In the genomic region with DNA sequence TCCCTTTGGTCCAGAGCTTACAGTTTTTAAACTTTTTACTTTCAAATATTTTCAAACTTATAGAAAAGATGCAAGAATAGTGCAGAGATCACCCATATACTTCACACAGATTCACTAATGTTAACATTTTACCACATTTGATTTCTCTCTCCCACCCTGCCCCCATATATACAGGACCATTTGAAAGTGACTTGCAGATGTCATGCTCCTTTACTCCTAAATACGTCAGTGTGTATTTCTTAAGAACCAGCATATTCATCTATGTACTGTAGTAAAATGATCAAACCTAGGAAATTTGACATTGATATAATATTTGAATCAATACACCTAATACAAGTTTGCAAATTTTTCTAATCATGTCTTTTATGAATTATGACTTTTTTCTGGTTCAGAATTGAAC, we compare ENCODE assay signal across 19 cellular contexts.
A peak's percentile ranks its signal among the peaks of the same experiment; 100 is the strongest.
DNase-seq lines count a peak whose midpoint lies in the region; ATAC-seq, FAIRE-seq and TF ChIP-seq lines count a peak whose summit lies in the region.
"Had no signal": no experiment of that assay in that cellular context is flagged by ENCODE, and none has a peak within 500 bp of the region (broad histone marks: within the 10 kb centered on the region; RNA-seq: fewer than 3 reads in every experiment).

No MANE protein-coding gene starts in this region.

- no peaks in the 10 kb centered on the region for H3K27me3 ChIP-seq in GM12878 (replicated peaks in 1 of 2; ENCODE audit: control insufficient read depth in 2 of 2, insufficient read depth in 2 of 2, low read length in 1 of 2)
- H3K27me3 ChIP-seq: BLaER1 treated with 17β-estradiol and CSF1 and Interleukin-3, amounts not matched to agents 10 nM and 100 nM had no signal

- H4K20me1 ChIP-seq in GM12878 (ENCODE audit: control insufficient read depth, insufficient read depth) = no peaks in the 10 kb centered on the region
- H4K20me1 ChIP-seq: BLaER1 treated with 17β-estradiol and CSF1 and Interleukin-3, amounts not matched to agents 10 nM and 100 nM had no signal

- no peak overlapping the region; the same call in 1 of the 2 replicates for H3K4me2 ChIP-seq in GM12878 (ENCODE audit: control insufficient read depth, insufficient read depth)
- H3K4me2 ChIP-seq: GM23338 had no signal

- BruUV-seq in GM12878 (replicated peaks; lab: Mats Ljungman, UMichigan) = no TSS peak

- H2AFZ ChIP-seq in GM12878 (ENCODE audit: control insufficient read depth, low read depth, low read length) = no peak overlapping the region
- H2AFZ ChIP-seq: GM23338 had no signal

- ATAC-seq in natural killer cell treated with Interleukin-12 subunit alpha and Interleukin-12 subunit beta and Interleukin-15 and Interleukin-18, amount 100 ng/mL, for 72 hours = no peak
- ATAC-seq in natural killer cell (no peak), GM12878 (peak; percentile 5; the same call in 1 of the 3 replicates), GM21576 (IDR thresholded peaks at IDR 0.05; ENCODE audit: unreplicated experiment) (no peak)
- ATAC-seq: CD8-positive, alpha-beta T cell; GM23338 had no signal

- no peaks in the 10 kb centered on the region for H3K9me3 Mint-ChIP-seq in natural killer cell treated with Interleukin-12 subunit alpha and Interleukin-12 subunit beta and Interleukin-15 and Interleukin-18, amount 100 ng/mL, for 72 hours
- H3K9me3 Mint-ChIP-seq in natural killer cell (no peaks in the 10 kb centered on the region), IgD-negative memory B cell (no peaks in the 10 kb centered on the region)
- H3K9me3 Mint-ChIP-seq: CD8-positive, alpha-beta T cell; GM23338 had no signal

- no peaks in the 10 kb centered on the region for H3K36me3 Mint-ChIP-seq in natural killer cell treated with Interleukin-12 subunit alpha and Interleukin-12 subunit beta and Interleukin-15 and Interleukin-18, amount 100 ng/mL, for 72 hours
- no peaks in the 10 kb centered on the region for H3K36me3 Mint-ChIP-seq in natural killer cell
- no peaks in the 10 kb centered on the region for H3K36me3 Mint-ChIP-seq in IgD-negative memory B cell

- peaks cover 60% of the 10 kb centered on the region for H3K4me1 ChIP-seq in GM12878 (ENCODE audit: control insufficient read depth, insufficient read depth, low read length)

- peak overlapping the region; percentile 31 to 42 for H3K27ac Mint-ChIP-seq in natural killer cell treated with Interleukin-12 subunit alpha and Interleukin-12 subunit beta and Interleukin-15 and Interleukin-18, amount 100 ng/mL, for 72 hours
- no peak overlapping the region for H3K27ac Mint-ChIP-seq in natural killer cell
- peak overlapping the region; percentile 1 to 69 (median 32) for H3K27ac Mint-ChIP-seq in IgD-negative memory B cell
- H3K27ac Mint-ChIP-seq: CD8-positive, alpha-beta T cell; GM23338 had no signal

- intact Hi-C loops in natural killer cell (cut with micrococcal nuclease) = no loop called here
- intact Hi-C loops in GM12878 (cut with micrococcal nuclease; ENCODE audit: unreplicated experiment) = no loop called here

- no peak for TF ChIP-seq POLR2A in GM12878 (IDR thresholded peaks at IDR 0.05; ENCODE audit: low read depth, low read length)

- in situ Hi-C loops in GM12878 (cut with MboI) = loop anchor here (5.0 to 25.0 kb wide), 2 partner anchors 102 to 1842 kb away; partner anchors contain the start of genes CHD1 and RIOK2

- 21% methylated on average over 1 of the region's 1 CpG for WGBS in GM12878 (ENCODE audit: insufficient coverage, insufficient replicate concordance, low lambda C conversion rate, missing lambda C conversion rate)

- no peaks in the 10 kb centered on the region for H3K9me3 ChIP-seq in GM12878 (replicated peaks; ENCODE audit: control insufficient read depth, insufficient read depth, low read length)
- H3K9me3 ChIP-seq: BLaER1 treated with 17β-estradiol and CSF1 and Interleukin-3, amounts not matched to agents 10 nM and 100 nM had no signal

- TF ChIP-seq CTCF in natural killer cell (IDR thresholded peaks at IDR 0.05) = no peak
- no peak for TF ChIP-seq CTCF in GM12878 (IDR thresholded peaks at IDR 0.05 in 2 of 3, conservative IDR thresholded peaks at IDR 0.05 in 1 of 3; ENCODE audit: control insufficient read depth in 2 of 3, extremely low read depth in 1 of 3, insufficient read depth in 1 of 3, low read depth in 3 of 3, low read length in 3 of 3)

- SMC1A ChIA-PET in GM12878 (lab: Charles Lee; ENCODE audit: uncharacterized antibody, unreplicated experiment) = interaction anchor here (0.6 to 5.5 kb wide), 12 partner anchors 23 to 130 kb away, joined by 3 to 41 read pairs (median 5); partner anchors contain the start of gene CHD1

- no peaks in the 10 kb centered on the region for H3K27me3 Mint-ChIP-seq in natural killer cell treated with Interleukin-12 subunit alpha and Interleukin-12 subunit beta and Interleukin-15 and Interleukin-18, amount 100 ng/mL, for 72 hours
- H3K27me3 Mint-ChIP-seq in natural killer cell (ENCODE audit: low read depth in 2 of 2) (no peaks in the 10 kb centered on the region), IgD-negative memory B cell (peaks cover 4% of the 10 kb centered on the region)
- H3K27me3 Mint-ChIP-seq: B cell had no signal

- RAD21 ChIA-PET in GM12878 (lab: Charles Lee; ENCODE audit: unreplicated experiment) = interaction anchor here (0.9 to 2.3 kb wide), 6 partner anchors 95 to 1798 kb away, joined by 3 to 8 read pairs (median 4); no protein-coding TSS in a partner anchor

- no peak overlapping the region for H3K9ac ChIP-seq in GM12878 (ENCODE audit: control insufficient read depth, insufficient read depth, low read length)
- H3K9ac ChIP-seq: BLaER1 treated with 17β-estradiol and CSF1 and Interleukin-3, amounts not matched to agents 10 nM and 100 nM had no signal

- H3K4me3 ChIP-seq in GM12878 = no peak overlapping the region
- H3K4me3 ChIP-seq: BLaER1 treated with 17β-estradiol and CSF1 and Interleukin-3, amounts not matched to agents 10 nM and 100 nM; GM23338 had no signal

- no peaks in the 10 kb centered on the region for H3K36me3 ChIP-seq in GM12878 (ENCODE audit: control insufficient read depth in 2 of 2, insufficient read depth in 2 of 2, low read length in 1 of 2)
- H3K36me3 ChIP-seq: BLaER1 treated with 17β-estradiol and CSF1 and Interleukin-3, amounts not matched to agents 10 nM and 100 nM had no signal

- no peak overlapping the region for H3K4me3 Mint-ChIP-seq in natural killer cell treated with Interleukin-12 subunit alpha and Interleukin-12 subunit beta and Interleukin-15 and Interleukin-18, amount 100 ng/mL, for 72 hours
- H3K4me3 Mint-ChIP-seq in natural killer cell (no peak overlapping the region), IgD-negative memory B cell (peak overlapping the region in 2 of 4 donors; percentile 18 to 57)
- H3K4me3 Mint-ChIP-seq: CD8-positive, alpha-beta T cell; GM23338 had no signal

- no peak for TF ChIP-seq RAD21 in GM12878 (IDR thresholded peaks at IDR 0.05; ENCODE audit: insufficient read depth, low read depth, low read length)

- H3K4me1 Mint-ChIP-seq in natural killer cell treated with Interleukin-12 subunit alpha and Interleukin-12 subunit beta and Interleukin-15 and Interleukin-18, amount 100 ng/mL, for 72 hours (ENCODE audit: low read depth in 2 of 2) = peaks cover 32 to 55% of the 10 kb centered on the region in 2 donors
- peaks cover 16 to 22% of the 10 kb centered on the region in 2 donors for H3K4me1 Mint-ChIP-seq in natural killer cell
- peaks cover 63 to 79% (median 68%) of the 10 kb centered on the region in 3 donors for H3K4me1 Mint-ChIP-seq in IgD-negative memory B cell

- H3K27ac ChIP-seq in GM12878 (ENCODE audit: control insufficient read depth, insufficient read depth) = peak overlapping the region; percentile 74; the same call in 1 of the 2 replicates
- H3K27ac ChIP-seq: HL-60 had no signal

- POLR2A ChIA-PET in GM12878 (lab: Charles Lee) = interaction anchor here (0.8 to 1.3 kb wide), 3 partner anchors 9 to 125 kb away, joined by 3 read pairs; no protein-coding TSS in a partner anchor

- CTCF ChIA-PET in GM12878 (lab: Yijun Ruan, JAX) = interaction anchor here (0.9 to 3.8 kb wide), 9 partner anchors 10 to 125 kb away, joined by 3 to 20 read pairs (median 4); no protein-coding TSS in a partner anchor

- TF ChIP-seq EP300 in GM12878 (IDR thresholded peaks at IDR 0.05; ENCODE audit: borderline replicate concordance in 1 of 2, control insufficient read depth in 1 of 2, low read depth in 2 of 2, low read length in 2 of 2) = no peak

- H3K79me2 ChIP-seq in GM12878 (ENCODE audit: control insufficient read depth, insufficient read depth, low read length) = no peaks in the 10 kb centered on the region

- no peak for DNase-seq in natural killer cell treated with Interleukin-12 subunit alpha and Interleukin-12 subunit beta and Interleukin-15 and Interleukin-18, amount 100 ng/mL, for 72 hours (ENCODE audit: low spot score)
- DNase-seq in natural killer cell (no peak), GM12878 (ENCODE audit: low read depth, low spot score) (no peak), superior temporal gyrus (ENCODE audit: extremely low spot score) (peak; percentile 3), NCI-H510A treated with DMSO at 0.1 percent for 48 hours (lab: John Stamatoyannopoulos, UW) (no peak)
- no peak for DNase-seq in activated effector memory CD4-positive, alpha-beta T cell treated with Interleukin-2 at 50 U/mL for 16 hours
- DNase-seq: CD8-positive, alpha-beta T cell; DMS 273 treated with DMSO at 0.1 percent for 48 hours; HCEC 1CT; IMR-90; KBM-7 had no signal

- no peak for FAIRE-seq in GM12878 (lab: Jason Lieb, UNC)
- FAIRE-seq: G401.6, H54 had no signal

TF ChIP-seq in GM12878, 131 proteins besides CTCF, POLR2A, EP300 and RAD21:
- TF ChIP-seq ETV6 (conservative IDR thresholded peaks at IDR 0.05 in 1 of 2, IDR thresholded peaks at IDR 0.05 in 1 of 2; ENCODE audit: borderline replicate concordance in 1 of 2, low read depth in 1 of 2) (peak in 1 of 2 experiments; percentile 40; a peak in 1 of 4 replicates), PAX5 (IDR thresholded peaks at IDR 0.05; ENCODE audit: borderline replicate concordance, low read depth, low read length) (peak; percentile 40; the same call in 1 of the 2 replicates), NR2F1 (conservative IDR thresholded peaks at IDR 0.05) (no peak), ZNF207 (IDR thresholded peaks at IDR 0.05; ENCODE audit: borderline replicate concordance) (no peak), JUNB (IDR thresholded peaks at IDR 0.05) (peak; percentile 62; the same call in 1 of the 2 replicates), CREM (IDR thresholded peaks at IDR 0.05; ENCODE audit: low read depth) (0 out of 2 replicates have a peak, but pooled peaks have one; percentile 45), NFIC (IDR thresholded peaks at IDR 0.05; ENCODE audit: low read depth, low read length) (peak; percentile 42; the same call in 1 of the 2 replicates), CREB1 (IDR thresholded peaks at IDR 0.05; ENCODE audit: low read depth) (0 out of 2 replicates have a peak, but pooled peaks have one; percentile 29)

Comparison
In these comparisons a context has a peak if more than half of its experiments do, and no peak if none do; other contexts are left out.
1. H3K27ac Mint-ChIP-seq: peak in natural killer cell treated with Interleukin-12 subunit alpha and Interleukin-12 subunit beta and Interleukin-15 and Interleukin-18, amount 100 ng/mL, for 72 hours (2 of 2) and IgD-negative memory B cell (3 of 3); none in natural killer cell (0 of 2).